ENCODE assay signal across 13 cellular contexts in genomic region chr5:181133610-181134231, GRCh38. TPM values are rescaled to one million over a fixed set of nuclear protein-coding genes. Genes with fewer than 3 reads are reported as not detected.
A peak's percentile ranks its signal among the peaks of the same experiment; 100 is the strongest.
DNase-seq lines count a peak whose midpoint lies in the region; ATAC-seq, FAIRE-seq and TF ChIP-seq lines count a peak whose summit lies in the region.
"Had no signal": no experiment of that assay in that cellular context is flagged by ENCODE, and none has a peak within 500 bp of the region (broad histone marks: within the 10 kb centered on the region; RNA-seq: fewer than 3 reads in every experiment).

No MANE protein-coding gene starts in this region.

- peak overlapping the region; percentile 35 for H3K27ac Mint-ChIP-seq in astrocyte (ENCODE audit: unreplicated experiment)
- H3K27ac Mint-ChIP-seq: memory B cell had no signal

- FAIRE-seq in astrocyte (lab: Jason Lieb, UNC), result no peak
- FAIRE-seq in keratinocyte (lab: Jason Lieb, UNC), result no peak

- peaks cover 17% of the 10 kb centered on the region for H3K27me3 Mint-ChIP-seq in astrocyte (ENCODE audit: low read depth, unreplicated experiment)

- H3K27ac ChIP-seq in astrocyte (ENCODE audit: low read depth, low read length) (no peak overlapping the region), keratinocyte (ENCODE audit: control insufficient read depth, insufficient read depth, low read length) (no peak overlapping the region)
- H3K27ac ChIP-seq: ascending aorta, BLaER1 had no signal

- H2AFZ ChIP-seq in astrocyte (ENCODE audit: low read depth, low read length) (no peak overlapping the region), keratinocyte (ENCODE audit: control insufficient read depth, low read length) (no peak overlapping the region)

- no peaks in the 10 kb centered on the region for H3K9me3 ChIP-seq in astrocyte (ENCODE audit: insufficient read depth, low read depth, low read length)
- H3K9me3 ChIP-seq in keratinocyte (ENCODE audit: control insufficient read depth, low read depth, low read length), result no peaks in the 10 kb centered on the region
- H3K9me3 ChIP-seq: ascending aorta had no signal

- H3K9ac ChIP-seq in astrocyte (ENCODE audit: low read length) (no peak overlapping the region), keratinocyte (ENCODE audit: control insufficient read depth, extremely low read depth, insufficient read depth, low read length) (no peak overlapping the region)
- H3K9ac ChIP-seq: BLaER1 had no signal

- H3K4me2 ChIP-seq in astrocyte (ENCODE audit: low read length), result no peak overlapping the region
- H3K4me2 ChIP-seq in keratinocyte (ENCODE audit: control insufficient read depth, extremely low read depth, insufficient read depth, low read depth, low read length), result no peak overlapping the region
- H3K4me2 ChIP-seq: BLaER1 had no signal

- no peak overlapping the region for H3K4me3 ChIP-seq in astrocyte (ENCODE audit: insufficient read depth, low read depth, low read length)
- H3K4me3 ChIP-seq in keratinocyte (ENCODE audit: control insufficient read depth in 2 of 3, extremely low read depth in 1 of 3, insufficient read depth in 2 of 3, low read depth in 1 of 3, low read length in 3 of 3), result no peak overlapping the region
- H3K4me3 ChIP-seq: ascending aorta, BLaER1 had no signal

- H4K20me1 ChIP-seq in astrocyte (ENCODE audit: insufficient read depth, low read length) (no peaks in the 10 kb centered on the region), keratinocyte (ENCODE audit: control insufficient read depth, extremely low read depth, insufficient read depth, low read length) (no peaks in the 10 kb centered on the region)
- H4K20me1 ChIP-seq: BLaER1 had no signal

- ATAC-seq in HG03097 (IDR thresholded peaks at IDR 0.05; ENCODE audit: low FRiP score, unreplicated experiment), result no peak

- DNase-seq in 8988T (peak; percentile 90), HS-5 (ENCODE audit: low read depth) (peak; percentile 65), astrocyte (ENCODE audit: low read depth) (peak; percentile 41), keratinocyte (ENCODE audit: low read depth, low spot score) (peak; percentile 25), DMS153 (lab: John Stamatoyannopoulos, UW) (no peak), NCI-H1436 (lab: John Stamatoyannopoulos, UW) (no peak), NCI-H2196 (lab: John Stamatoyannopoulos, UW; ENCODE audit: unreplicated experiment) (no peak)
- DNase-seq: KBM-7, T-helper 9 cell had no signal

- dilution Hi-C loops in keratinocyte (cut with MboI; ENCODE audit: extremely low pct_ligation_motif_present, low sequenced_read_pairs), result no loop called here

- peaks cover 3% of the 10 kb centered on the region for H3K9me3 Mint-ChIP-seq in astrocyte (ENCODE audit: unreplicated experiment)

- no peaks in the 10 kb centered on the region for H3K36me3 ChIP-seq in astrocyte (ENCODE audit: insufficient read depth, low read length)
- H3K36me3 ChIP-seq in keratinocyte (ENCODE audit: control insufficient read depth in 2 of 2, extremely low read depth in 1 of 2, insufficient read depth in 2 of 2, low read length in 2 of 2), result no peaks in the 10 kb centered on the region
- H3K36me3 ChIP-seq: ascending aorta, BLaER1 had no signal

- H3K4me1 ChIP-seq in astrocyte (ENCODE audit: insufficient read depth, low read length), result no peaks in the 10 kb centered on the region
- peaks cover 5% of the 10 kb centered on the region for H3K4me1 ChIP-seq in keratinocyte (ENCODE audit: control insufficient read depth, extremely low read depth, insufficient read depth, low read length)
- H3K4me1 ChIP-seq: ascending aorta had no signal

- H3K27me3 ChIP-seq in astrocyte (ENCODE audit: insufficient read depth, low read length) (no peaks in the 10 kb centered on the region), keratinocyte (ENCODE audit: control insufficient read depth, extremely low read depth, insufficient read depth, low read length) (peaks cover 6% of the 10 kb centered on the region)
- H3K27me3 ChIP-seq: ascending aorta, BLaER1 had no signal

- no peak for TF ChIP-seq CTCF in astrocyte (IDR thresholded peaks at IDR 0.05; ENCODE audit: insufficient read depth, low read depth, low read length)
- no peak for TF ChIP-seq CTCF in keratinocyte (optimal IDR thresholded peaks at IDR 0.05 in 1 of 3, IDR thresholded peaks at IDR 0.05 in 1 of 3, conservative IDR thresholded peaks at IDR 0.05 in 1 of 3; ENCODE audit: extremely low read depth in 1 of 3, insufficient read depth in 2 of 3, low read length in 3 of 3)

- H3K79me2 ChIP-seq in astrocyte (ENCODE audit: insufficient read depth, low read length), result no peaks in the 10 kb centered on the region
- H3K79me2 ChIP-seq in keratinocyte (ENCODE audit: control insufficient read depth, insufficient read depth, low read length), result no peaks in the 10 kb centered on the region

- H3K4me3 Mint-ChIP-seq in astrocyte (ENCODE audit: unreplicated experiment), result no peak overlapping the region
- H3K4me3 Mint-ChIP-seq: memory B cell had no signal

- H3K36me3 Mint-ChIP-seq in astrocyte (ENCODE audit: low read depth, unreplicated experiment), result no peaks in the 10 kb centered on the region

- no peaks in the 10 kb centered on the region for H3K9me1 ChIP-seq in keratinocyte (ENCODE audit: control insufficient read depth, extremely low read depth, insufficient read depth, low read length)

- peaks cover 2% of the 10 kb centered on the region for H3K4me1 Mint-ChIP-seq in astrocyte (ENCODE audit: low read depth, unreplicated experiment)
- H3K4me1 Mint-ChIP-seq: memory B cell had no signal

RNA-seq across cellular contexts. Expression of gene OR2V1, which starts 2.8 kb away (rescaled TPM):
- total RNA-seq in astrocyte, result not detected in 2 replicates
- polyA plus RNA-seq in keratinocyte, result not detected in 3 replicates
- not detected for polyA plus RNA-seq in keratinocyte (2011; ENCODE audit: low read depth)
- not detected in 2 replicates for polyA plus RNA-seq in keratinocyte (2011; cell fraction: cytosol; rRNA removed)
- not detected in 2 replicates for polyA plus RNA-seq in keratinocyte (2011; cell fraction: nucleus; rRNA removed)
- not detected in 2 replicates for polyA plus RNA-seq in keratinocyte (2012; ENCODE audit: low replicate concordance)
- polyA minus RNA-seq in keratinocyte, result not detected in 3 replicates
- polyA minus RNA-seq in keratinocyte (2011; cell fraction: cytosol; rRNA and poly(A)+ RNA removed), result not detected
- not detected in 2 replicates for polyA minus RNA-seq in keratinocyte (2011; cell fraction: nucleus; rRNA and poly(A)+ RNA removed)
- total RNA-seq: ascending aorta had no signal

RNA-seq across cellular contexts. Expression of gene OR2V2, which starts 13.7 kb away (rescaled TPM):
- not detected in 2 replicates for total RNA-seq in astrocyte
- polyA plus RNA-seq in keratinocyte, result not detected in 3 replicates
- polyA plus RNA-seq in keratinocyte (2011; ENCODE audit: low read depth), result not detected
- not detected in 2 replicates for polyA plus RNA-seq in keratinocyte (2011; cell fraction: cytosol; rRNA removed)
- not detected in 2 replicates for polyA plus RNA-seq in keratinocyte (2011; cell fraction: nucleus; rRNA removed)
- not detected in 2 replicates for polyA plus RNA-seq in keratinocyte (2012; ENCODE audit: low replicate concordance)
- polyA minus RNA-seq in keratinocyte, result not detected in 3 replicates
- not detected for polyA minus RNA-seq in keratinocyte (2011; cell fraction: cytosol; rRNA and poly(A)+ RNA removed)
- polyA minus RNA-seq in keratinocyte (2011; cell fraction: nucleus; rRNA and poly(A)+ RNA removed), result not detected in 2 replicates
- total RNA-seq: ascending aorta had no signal

Comparison
In these comparisons a context has a peak if more than half of its experiments do, and no peak if none do; other contexts are left out.
1. DNase-seq: peak in 8988T (single experiment), HS-5 (single experiment), astrocyte (single experiment) and keratinocyte (single experiment); none in DMS153 (single experiment), NCI-H1436 (single experiment) and NCI-H2196 (single experiment).